10 cellular contexts compared by ENCODE assay signal in the genomic region with DNA sequence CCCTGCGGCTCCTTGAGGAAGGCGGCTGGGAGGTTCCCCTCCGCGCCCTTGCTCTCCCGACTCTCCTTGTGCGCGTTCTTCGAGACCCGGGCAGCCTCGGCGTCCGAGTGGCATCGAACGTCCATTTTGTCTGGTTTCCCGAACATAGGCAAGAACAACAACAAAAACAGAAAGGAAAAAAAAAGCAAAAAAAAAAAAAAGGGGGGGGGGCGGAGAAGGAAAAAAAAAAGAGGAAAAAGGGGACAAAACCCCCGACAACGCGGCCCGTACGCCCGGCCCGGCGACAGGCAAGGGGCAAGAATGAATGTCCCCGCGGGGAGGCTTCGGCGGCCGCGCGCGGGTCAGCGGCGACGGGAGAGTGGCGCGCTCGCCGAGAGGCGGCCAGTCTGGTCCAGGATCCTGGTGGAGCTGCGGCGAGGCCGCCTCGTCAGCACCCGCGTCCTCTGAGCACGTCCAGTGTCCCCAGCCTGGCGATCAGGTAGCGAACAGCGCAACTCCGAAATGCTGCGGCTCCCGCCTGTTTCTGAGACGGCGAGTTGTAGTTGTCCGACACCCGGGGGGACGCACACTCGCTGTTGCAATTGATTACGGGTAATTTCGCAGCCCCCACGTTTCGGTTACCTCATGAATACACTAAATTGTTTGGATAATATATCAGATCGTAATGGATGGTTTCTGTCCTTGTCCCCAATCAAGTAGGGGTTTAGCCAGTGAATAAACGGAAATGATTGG. TPM values are rescaled to one million over a fixed set of nuclear protein-coding genes. Genes with fewer than 3 reads are reported as not detected.
A peak's percentile ranks its signal among the peaks of the same experiment; 100 is the strongest.
DNase-seq lines count a peak whose midpoint lies in the region; ATAC-seq, FAIRE-seq and TF ChIP-seq lines count a peak whose summit lies in the region.
"Had no signal": no experiment of that assay in that cellular context is flagged by ENCODE, and none has a peak within 500 bp of the region (broad histone marks: within the 10 kb centered on the region; RNA-seq: fewer than 3 reads in every experiment).

A gene with protein sequence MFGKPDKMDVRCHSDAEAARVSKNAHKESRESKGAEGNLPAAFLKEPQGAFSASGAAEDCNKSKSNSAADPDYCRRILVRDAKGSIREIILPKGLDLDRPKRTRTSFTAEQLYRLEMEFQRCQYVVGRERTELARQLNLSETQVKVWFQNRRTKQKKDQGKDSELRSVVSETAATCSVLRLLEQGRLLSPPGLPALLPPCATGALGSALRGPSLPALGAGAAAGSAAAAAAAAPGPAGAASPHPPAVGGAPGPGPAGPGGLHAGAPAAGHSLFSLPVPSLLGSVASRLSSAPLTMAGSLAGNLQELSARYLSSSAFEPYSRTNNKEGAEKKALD (minus strand): TSS at position 360 of the 732 bp plus-strand sequence. CDS start 214 bp downstream, at position 146.

- H3K4me1 Mint-ChIP-seq in dendritic cell treated with granulocyte-macrophage colony-stimulating factor and Interleukin-4, amounts not matched to agents 40 ng/mL and 50 ng/mL, for 4 days (ENCODE audit: low read depth) = peaks cover 51% of the 10 kb centered on the region
- peaks cover 25% of the 10 kb centered on the region for H3K4me1 Mint-ChIP-seq in nephron progenitor cell

- TF ChIP-seq POLR2A in HCT116 (IDR thresholded peaks at IDR 0.05; ENCODE audit: borderline replicate concordance, extremely low read depth, insufficient read depth, insufficient read length) = no peak

- peak within 1 kb of the TSS; percentile 72 for H3K4me3 Mint-ChIP-seq in dendritic cell treated with granulocyte-macrophage colony-stimulating factor and Interleukin-4, amounts not matched to agents 40 ng/mL and 50 ng/mL, for 4 days
- H3K4me3 Mint-ChIP-seq in nephron progenitor cell = peak within 1 kb of the TSS; percentile 71

- peak within 1 kb of the TSS; percentile 53 for H3K4me2 ChIP-seq in HCT116 (ENCODE audit: low read length)

- POLR2A ChIA-PET in AG04449 (lab: Yijun Ruan, JAX) = no interaction called here
- POLR2A ChIA-PET in HCT116 (lab: Charles Lee) = no interaction called here

- H3K79me2 ChIP-seq in HCT116 (ENCODE audit: insufficient read depth, low read length) = no peaks in the 10 kb centered on the region

- H3K4me3 ChIP-seq in AG04449 (ENCODE audit: low read depth, low read length) (peak within 1 kb of the TSS; percentile 27), HCT116 (replicated peaks in 1 of 2; ENCODE audit: low read depth in 1 of 2, low read length in 2 of 2) (peak within 1 kb of the TSS in 1 of 2 experiments; percentile 13; a peak in 1 of 4 replicates)

- TF ChIP-seq CTCF in AG04449 (IDR thresholded peaks at IDR 0.05; ENCODE audit: insufficient read depth, low read length, missing control alignments) (no peak), HCT116 (IDR thresholded peaks at IDR 0.05 in 2 of 3, conservative IDR thresholded peaks at IDR 0.05 in 1 of 3; ENCODE audit: borderline replicate concordance in 1 of 3, insufficient read depth in 1 of 3, low read depth in 2 of 3, low read length in 2 of 3) (no peak), nephron progenitor cell (IDR thresholded peaks at IDR 0.05) (no peak)

- no peaks in the 10 kb centered on the region for H4K20me1 ChIP-seq in HCT116 (ENCODE audit: insufficient read depth)

- no TSS peak for BruUV-seq in HCT116 (replicated peaks; lab: Mats Ljungman, UMichigan)

- H3K9me3 Mint-ChIP-seq in dendritic cell treated with granulocyte-macrophage colony-stimulating factor and Interleukin-4, amounts not matched to agents 40 ng/mL and 50 ng/mL, for 4 days = no peaks in the 10 kb centered on the region
- peaks cover 15% of the 10 kb centered on the region for H3K9me3 Mint-ChIP-seq in nephron progenitor cell

- intact Hi-C loops in HCT116 (cut with micrococcal nuclease) = no loop called here
- intact Hi-C loops in dendritic cell treated with granulocyte-macrophage colony-stimulating factor and Interleukin-4, amounts not matched to agents 40 ng/mL and 50 ng/mL, for 4 days (cut with micrococcal nuclease) = no loop called here

- peak within 1 kb of the TSS; percentile 7; the same call in 1 of the 2 replicates for H3K9ac ChIP-seq in HCT116 (ENCODE audit: low read length)

- FAIRE-seq in HTR-8/SVneo (lab: Jason Lieb, UNC) = no peak
- FAIRE-seq: GM12892 had no signal

- H2AFZ ChIP-seq in HCT116 (ENCODE audit: low read depth, low read length, poor library complexity, severe bottlenecking) = no peak within 1 kb of the TSS

- H3K27me3 ChIP-seq in HCT116 (ENCODE audit: insufficient read depth, low read length) = peaks cover 10% of the 10 kb centered on the region

- DNase-seq in AG04449 (ENCODE audit: low read depth, low spot score) = no peak
- DNase-seq in HCT116 (ENCODE audit: low read depth, low spot score) = no peak
- peak; percentile 54 for DNase-seq in nephron progenitor cell
- no peak for DNase-seq in NK-92 treated with Interleukin-12 subunit alpha and Interleukin-12 subunit beta, amount 100 ng/mL, for 24 hours (lab: John Stamatoyannopoulos, UW)
- no peak for DNase-seq in HTR-8/SVneo (ENCODE audit: insufficient read length, low spot score)
- DNase-seq in SKM-1 treated with dmso at 0.1 percent for 144 hours (lab: John Stamatoyannopoulos, UW; ENCODE audit: unreplicated experiment) = no peak
- DNase-seq: cerebellar nuclear complex had no signal

- no peaks in the 10 kb centered on the region for H3K9me2 ChIP-seq in HCT116 (ENCODE audit: insufficient read depth)

- H3K27ac Mint-ChIP-seq in dendritic cell treated with granulocyte-macrophage colony-stimulating factor and Interleukin-4, amounts not matched to agents 40 ng/mL and 50 ng/mL, for 4 days = no peak within 1 kb of the TSS
- H3K27ac Mint-ChIP-seq in nephron progenitor cell = no peak within 1 kb of the TSS

- peaks cover 91% of the 10 kb centered on the region for H3K27me3 Mint-ChIP-seq in dendritic cell treated with granulocyte-macrophage colony-stimulating factor and Interleukin-4, amounts not matched to agents 40 ng/mL and 50 ng/mL, for 4 days
- H3K27me3 Mint-ChIP-seq in nephron progenitor cell (ENCODE audit: low read depth, poor library complexity) = peaks cover 100% of the 10 kb centered on the region

- no peaks in the 10 kb centered on the region for H3K36me3 Mint-ChIP-seq in dendritic cell treated with granulocyte-macrophage colony-stimulating factor and Interleukin-4, amounts not matched to agents 40 ng/mL and 50 ng/mL, for 4 days (ENCODE audit: low read depth)
- H3K36me3 Mint-ChIP-seq in nephron progenitor cell (ENCODE audit: low read depth) = no peaks in the 10 kb centered on the region

- no peak for ATAC-seq in HCT116
- no peak for ATAC-seq in GM18517 (IDR thresholded peaks at IDR 0.05; ENCODE audit: unreplicated experiment)

- H3K9me3 ChIP-seq in HCT116 (ENCODE audit: control insufficient read depth in 1 of 2, insufficient read depth in 1 of 2, low read depth in 1 of 2, low read length in 2 of 2) = no peaks in the 10 kb centered on the region

- TF ChIP-seq RAD21 in HCT116 (IDR thresholded peaks at IDR 0.05; ENCODE audit: low read depth) = no peak

- H3K27ac ChIP-seq in HCT116 (ENCODE audit: low read depth, low read length) = no peak within 1 kb of the TSS

- CTCF ChIA-PET in AG04449 (lab: Yijun Ruan, JAX) (no interaction called here), HCT116 (lab: Charles Lee) (no interaction called here)

- H3K4me1 ChIP-seq in HCT116 (ENCODE audit: control insufficient read depth in 1 of 2, insufficient read depth in 2 of 2, low read length in 2 of 2) = no peaks in the 10 kb centered on the region

- H3K36me3 ChIP-seq in HCT116 (ENCODE audit: control insufficient read depth in 1 of 2, insufficient read depth in 2 of 2, low read length in 2 of 2) = no peaks in the 10 kb centered on the region

- RAD21 ChIA-PET in HCT116 (lab: Charles Lee; ENCODE audit: low non-redundant PET in 1 of 2, low total read pairs in 2 of 2, uncharacterized antibody in 2 of 2, unreplicated experiment in 2 of 2) = no interaction called here

TF ChIP-seq in HCT116, 20 proteins besides CTCF, POLR2A, EP300 and RAD21 (continues in another document):
- TF ChIP-seq ELF1 (IDR thresholded peaks at IDR 0.05; ENCODE audit: borderline replicate concordance, low read depth) (no peak), SIN3A (IDR thresholded peaks at IDR 0.05; ENCODE audit: low read depth) (no peak), EGR1 (IDR thresholded peaks at IDR 0.05; ENCODE audit: low read depth) (no peak), EZH2phosphoT487 (IDR thresholded peaks at IDR 0.05; ENCODE audit: borderline replicate concordance) (no peak), POLR2AphosphoS5 (IDR thresholded peaks at IDR 0.05; ENCODE audit: low read depth, low read length) (no peak), ZNF274 (IDR thresholded peaks at IDR 0.05; ENCODE audit: low read depth, low read length) (no peak), CBX3 (IDR thresholded peaks at IDR 0.05; ENCODE audit: low read depth) (no peak), ZFX (IDR thresholded peaks at IDR 0.05) (no peak), EZH2 (IDR thresholded peaks at IDR 0.05) (no peak), SRF (IDR thresholded peaks at IDR 0.05; ENCODE audit: low read depth) (no peak), YY1 (IDR thresholded peaks at IDR 0.05; ENCODE audit: extremely low read depth, insufficient replicate concordance, low read depth, low read length) (no peak), JUND (IDR thresholded peaks at IDR 0.05) (no peak), SP1 (IDR thresholded peaks at IDR 0.05; ENCODE audit: low read depth) (no peak), FOSL1 (IDR thresholded peaks at IDR 0.05; ENCODE audit: low read depth) (no peak)
- TF ChIP-seq, protein P1, sequence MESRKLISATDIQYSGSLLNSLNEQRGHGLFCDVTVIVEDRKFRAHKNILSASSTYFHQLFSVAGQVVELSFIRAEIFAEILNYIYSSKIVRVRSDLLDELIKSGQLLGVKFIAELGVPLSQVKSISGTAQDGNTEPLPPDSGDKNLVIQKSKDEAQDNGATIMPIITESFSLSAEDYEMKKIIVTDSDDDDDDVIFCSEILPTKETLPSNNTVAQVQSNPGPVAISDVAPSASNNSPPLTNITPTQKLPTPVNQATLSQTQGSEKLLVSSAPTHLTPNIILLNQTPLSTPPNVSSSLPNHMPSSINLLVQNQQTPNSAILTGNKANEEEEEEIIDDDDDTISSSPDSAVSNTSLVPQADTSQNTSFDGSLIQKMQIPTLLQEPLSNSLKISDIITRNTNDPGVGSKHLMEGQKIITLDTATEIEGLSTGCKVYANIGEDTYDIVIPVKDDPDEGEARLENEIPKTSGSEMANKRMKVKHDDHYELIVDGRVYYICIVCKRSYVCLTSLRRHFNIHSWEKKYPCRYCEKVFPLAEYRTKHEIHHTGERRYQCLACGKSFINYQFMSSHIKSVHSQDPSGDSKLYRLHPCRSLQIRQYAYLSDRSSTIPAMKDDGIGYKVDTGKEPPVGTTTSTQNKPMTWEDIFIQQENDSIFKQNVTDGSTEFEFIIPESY (IDR thresholded peaks at IDR 0.05; ENCODE audit: extremely low read depth, insufficient replicate concordance, low read length) = no peak
- TF ChIP-seq, protein P2, sequence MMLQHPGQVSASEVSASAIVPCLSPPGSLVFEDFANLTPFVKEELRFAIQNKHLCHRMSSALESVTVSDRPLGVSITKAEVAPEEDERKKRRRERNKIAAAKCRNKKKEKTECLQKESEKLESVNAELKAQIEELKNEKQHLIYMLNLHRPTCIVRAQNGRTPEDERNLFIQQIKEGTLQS (IDR thresholded peaks at IDR 0.05) = no peak

RNA-seq across cellular contexts. Expression of the gene that starts here (rescaled TPM):
- not detected for total RNA-seq in HCT116 (2021; ENCODE audit: unreplicated experiment)
- not detected in 2 replicates for polyA plus RNA-seq in HCT116 (2012)
